11 cellular contexts compared by ENCODE assay signal in genomic region chr17:82245144-82246039, GRCh38. TPM values are rescaled to one million over a fixed set of nuclear protein-coding genes. Genes with fewer than 3 reads are reported as not detected.
DNase-seq lines count a peak whose midpoint lies in the region; ATAC-seq and TF ChIP-seq lines count a peak whose summit lies in the region.
"Had no signal": no experiment of that assay in that cellular context is flagged by ENCODE, and none has a peak within 500 bp of the region (broad histone marks: within the 10 kb centered on the region; RNA-seq: fewer than 3 reads in every experiment).

No MANE protein-coding gene starts in this region.

- no peaks in the 10 kb centered on the region for H3K27me3 Mint-ChIP-seq in CD4-positive, alpha-beta memory T cell

- no peak for DNase-seq in CD4-positive, alpha-beta memory T cell
- DNase-seq in HL-60 (ENCODE audit: low read depth in 1 of 2, low spot score in 1 of 2) (no peak), psoas muscle (peak; percentile 29 to 53), UCSD-AML1 (lab: John Stamatoyannopoulos, UW; ENCODE audit: unreplicated experiment) (no peak), NCI-H748 (lab: John Stamatoyannopoulos, UW; ENCODE audit: unreplicated experiment) (no peak)
- DNase-seq: cerebellar nuclear complex; glutamatergic neuron; stimulated activated CD8-positive, alpha-beta memory T cell treated with anti-CD3 and anti-CD28 coated beads, Interleukin-4, amount 100 ng/mL, for 48 hours had no signal

- peak overlapping the region in 4 of 7 donors; percentile 29 to 76 (median 60) for H3K27ac Mint-ChIP-seq in CD4-positive, alpha-beta memory T cell

- ATAC-seq in psoas muscle, result no peak
- no peak for ATAC-seq in GM21576 (IDR thresholded peaks at IDR 0.05; ENCODE audit: unreplicated experiment)
- ATAC-seq in GM19455 (IDR thresholded peaks at IDR 0.05; ENCODE audit: unreplicated experiment), result no peak

- H3K36me3 ChIP-seq in CD4-positive, alpha-beta memory T cell (ENCODE audit: insufficient read depth, low read length), result peaks cover 82% of the 10 kb centered on the region
- H3K36me3 ChIP-seq in psoas muscle (ENCODE audit: insufficient read depth in 1 of 2, low read depth in 1 of 2), result peaks cover 13 to 72% of the 10 kb centered on the region in 2 donors

- no peaks in the 10 kb centered on the region for H3K9me3 ChIP-seq in CD4-positive, alpha-beta memory T cell (ENCODE audit: control insufficient read depth in 1 of 2, low read length in 2 of 2)
- H3K9me3 ChIP-seq in psoas muscle, result no peaks in the 10 kb centered on the region

- H3K36me3 Mint-ChIP-seq in CD4-positive, alpha-beta memory T cell, result peaks cover 42 to 72% of the 10 kb centered on the region in 2 donors

- WGBS in psoas muscle, 3 donors, result 87 to 89% (median 88%) methylated on average over 43 to 47 of the region's 47 CpGs

- intact Hi-C loops in CD4-positive, alpha-beta memory T cell (cut with micrococcal nuclease), result no loop called here
- intact Hi-C loops in psoas muscle (cut with DNase I), result loop anchor here in 1 of 2 donors (5.0 kb wide), 1 partner anchor 72 kb away; the partner anchor contains the start of gene CD7

- H3K4me1 ChIP-seq in CD4-positive, alpha-beta memory T cell (ENCODE audit: insufficient read depth, low read length), result peaks cover 30% of the 10 kb centered on the region
- H3K4me1 ChIP-seq in psoas muscle, result peaks cover 58% of the 10 kb centered on the region

- no peaks in the 10 kb centered on the region for H3K27me3 ChIP-seq in CD4-positive, alpha-beta memory T cell (ENCODE audit: insufficient read depth, low read length)
- H3K27me3 ChIP-seq in HL-60 (ENCODE audit: insufficient read depth, poor library complexity, severe bottlenecking) (no peaks in the 10 kb centered on the region), psoas muscle (ENCODE audit: insufficient read depth in 3 of 3, low read length in 2 of 3) (no peaks in the 10 kb centered on the region)

- H3K9me3 Mint-ChIP-seq in CD4-positive, alpha-beta memory T cell, result peaks cover 0 to 4% (median 0%) of the 10 kb centered on the region in 8 donors

- H3K27ac ChIP-seq in CD4-positive, alpha-beta memory T cell (ENCODE audit: low read depth, low read length), result no peak overlapping the region
- peak overlapping the region; percentile 55 for H3K27ac ChIP-seq in HL-60 (replicated peaks)
- H3K27ac ChIP-seq in cingulate gyrus (ENCODE audit: low read depth, low read length), result peak overlapping the region; percentile 39
- H3K27ac ChIP-seq in psoas muscle, result peak overlapping the region; percentile 87

- POLR2A ChIA-PET in CD4-positive, alpha-beta memory T cell (lab: Charles Lee; ENCODE audit: partially characterized antibody), result interaction anchor here (0.7 kb wide), 1 partner anchor 10 kb away, joined by 3 read pairs; no protein-coding TSS in a partner anchor

- CTCF ChIA-PET in CD4-positive, alpha-beta memory T cell (lab: Charles Lee; ENCODE audit: partially characterized antibody), result no interaction called here

- no peak for TF ChIP-seq CTCF in HL-60 (IDR thresholded peaks at IDR 0.05; ENCODE audit: insufficient read depth, low read length)
- no peak for TF ChIP-seq CTCF in psoas muscle (IDR thresholded peaks at IDR 0.05)

- H3K4me3 ChIP-seq in CD4-positive, alpha-beta memory T cell (ENCODE audit: low read length in 2 of 2), result no peak overlapping the region
- H3K4me3 ChIP-seq in HL-60 (replicated peaks; ENCODE audit: insufficient read depth, low read length) (no peak overlapping the region), psoas muscle (no peak overlapping the region)

- H3K4me1 Mint-ChIP-seq in CD4-positive, alpha-beta memory T cell, result peaks cover 18 to 72% (median 30%) of the 10 kb centered on the region in 4 donors

- H3K4me3 Mint-ChIP-seq in CD4-positive, alpha-beta memory T cell, result no peak overlapping the region

RNA-seq across cellular contexts. Expression of gene SLC16A3, which starts 16.6 kb away (rescaled TPM):
- 10 to 100 TPM; 30.3 to 31.4 TPM for total RNA-seq in CD4-positive, alpha-beta memory T cell
- polyA plus RNA-seq in CD4-positive, alpha-beta memory T cell, result 1 to 10 TPM; 1.4 to 5.6 TPM
- total RNA-seq in psoas muscle, result 100 to 1,000 TPM in 2 of 4 donors, 10 to 100 TPM in 2; 18.6 to 182 (median 70.1) TPM
- polyA plus RNA-seq in psoas muscle, result 100 to 1,000 TPM; 102 to 263 (median 128) TPM

RNA-seq across cellular contexts. Expression of gene CSNK1D, which starts 28.1 kb away (rescaled TPM):
- total RNA-seq in CD4-positive, alpha-beta memory T cell, result 100 to 1,000 TPM; 182 TPM
- 10 to 100 TPM; 31.6 to 77.2 TPM for polyA plus RNA-seq in CD4-positive, alpha-beta memory T cell
- total RNA-seq in psoas muscle, result 100 to 1,000 TPM in 3 of 4 donors, 10 to 100 TPM in 1; 73.5 to 139 (median 116) TPM
- 100 to 1,000 TPM in 1 of 3 donors, 10 to 100 TPM in 2; 74.3 to 124 (median 92.7) TPM for polyA plus RNA-seq in psoas muscle

RNA-seq across cellular contexts. Expression of gene CCDC57, which starts 32.8 kb away (rescaled TPM):
- 10 to 100 TPM; 80.5 to 88.7 TPM for total RNA-seq in CD4-positive, alpha-beta memory T cell
- polyA plus RNA-seq in CD4-positive, alpha-beta memory T cell, result 10 to 100 TPM; 41.6 to 43.6 TPM
- total RNA-seq in psoas muscle, result 10 to 100 TPM; 10.2 to 15.3 (median 12.4) TPM
- polyA plus RNA-seq in psoas muscle, result 10 to 100 TPM in 1 of 3 donors, 1 to 10 TPM in 2; 7.2 to 11.1 (median 8.6) TPM

Comparison
In these comparisons a context has a peak if more than half of its experiments do, and no peak if none do; other contexts are left out.
1. DNase-seq: peak in psoas muscle (2 of 2); none in CD4-positive, alpha-beta memory T cell (0 of 5), HL-60 (0 of 2), UCSD-AML1 (single experiment) and NCI-H748 (single experiment).
2. RNA of gene CCDC57, which starts 32.8 kb away (total RNA-seq): 80.5 to 88.7 TPM in CD4-positive, alpha-beta memory T cell; 10.2 to 15.3 TPM in psoas muscle; every median in the first group is over 4 times any median in the second.